Comparison of ENCODE assay signal across 8 cellular contexts in the genomic region with DNA sequence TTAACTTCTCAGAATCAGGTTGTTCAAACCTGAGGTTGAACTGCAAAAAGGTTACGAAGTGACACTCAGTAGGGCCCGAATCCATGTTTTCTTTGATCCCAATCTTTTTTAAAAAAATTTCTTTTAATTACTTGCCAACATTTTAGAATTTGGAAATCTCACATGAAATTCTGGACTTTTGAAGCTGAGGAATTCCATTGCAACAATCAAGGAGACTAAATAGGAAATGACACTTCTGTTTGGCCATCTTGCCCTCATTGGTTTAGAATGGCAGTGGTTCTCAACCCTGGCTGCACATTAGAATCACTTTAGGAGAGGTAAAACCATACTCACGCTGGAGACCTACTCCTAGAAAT. TPM values are rescaled to one million over a fixed set of nuclear protein-coding genes. Genes with fewer than 3 reads are reported as not detected.
DNase-seq lines count a peak whose midpoint lies in the region; ATAC-seq and TF ChIP-seq lines count a peak whose summit lies in the region.

No MANE protein-coding gene starts in this region.

- H3K4me3 ChIP-seq in DOHH2 (ENCODE audit: low read length) (peak overlapping the region; percentile 80), LNCaP clone FGC (ENCODE audit: low read depth, low read length) (peak overlapping the region; percentile 82), neuronal stem cell (ENCODE audit: low read length in 2 of 2) (peak overlapping the region in 1 of 2 donors; percentile 74)

- H3K14ac ChIP-seq in neuronal stem cell (ENCODE audit: low read length), result no peak overlapping the region

- DNase-seq in LNCaP clone FGC (ENCODE audit: low read depth) (no peak), neuronal stem cell (ENCODE audit: low spot score) (no peak), cerebellar cortex (ENCODE audit: low spot score) (no peak), NCI-H1436 treated with DMSO at 0.1 percent for 48 hours (lab: John Stamatoyannopoulos, UW) (no peak)
- DNase-seq in effector memory CD8-positive, alpha-beta T cell, result no peak
- no peak for DNase-seq in activated CD8-positive, alpha-beta memory T cell treated with anti-CD3 and anti-CD28 coated beads, Interleukin-2, amount 50 U/mL, for 4 hours

- peaks cover 8% of the 10 kb centered on the region; the same call in 1 of the 2 replicates for H4K20me1 ChIP-seq in DOHH2 (ENCODE audit: control insufficient read depth, insufficient read depth, low read depth, low read length)

- H2AFZ ChIP-seq in neuronal stem cell (ENCODE audit: low read length), result peak overlapping the region; percentile 86

- peaks cover 3% of the 10 kb centered on the region for H3K79me1 ChIP-seq in neuronal stem cell (ENCODE audit: low read depth, low read length)

- no peak overlapping the region for H3K27ac ChIP-seq in DOHH2 (ENCODE audit: low read depth, low read length)
- no peak overlapping the region for H3K27ac ChIP-seq in neuronal stem cell (replicated peaks; ENCODE audit: low read length)

- H3K18ac ChIP-seq in neuronal stem cell (ENCODE audit: low read length), result no peak overlapping the region

- no peak overlapping the region for H3K9ac ChIP-seq in neuronal stem cell (ENCODE audit: low read depth, low read length, poor library complexity)

- H3K4me1 ChIP-seq in DOHH2 (ENCODE audit: control insufficient read depth, low read length) (peaks cover 38% of the 10 kb centered on the region), neuronal stem cell (ENCODE audit: control insufficient read depth in 2 of 2, insufficient read depth in 1 of 2, low read depth in 1 of 2, low read length in 2 of 2) (peaks cover 1 to 6% of the 10 kb centered on the region in 2 donors)

- H3K9me2 ChIP-seq in DOHH2 (replicated peaks; ENCODE audit: control insufficient read depth, low read length), result no peaks in the 10 kb centered on the region

- H3K9me3 ChIP-seq in DOHH2 (ENCODE audit: control insufficient read depth, insufficient read depth, low read length) (no peaks in the 10 kb centered on the region), neuronal stem cell (replicated peaks in 1 of 2; ENCODE audit: control insufficient read depth in 2 of 2, insufficient read depth in 1 of 2, low read depth in 1 of 2, low read length in 2 of 2) (no peaks in the 10 kb centered on the region)

- H3K4me3 Mint-ChIP-seq in effector memory CD8-positive, alpha-beta T cell, result peak overlapping the region; percentile 92 to 97

- peaks cover 24 to 26% of the 10 kb centered on the region in 2 donors for H3K27me3 Mint-ChIP-seq in effector memory CD8-positive, alpha-beta T cell

- peak overlapping the region; percentile 96 to 99 for H3K27ac Mint-ChIP-seq in effector memory CD8-positive, alpha-beta T cell

- peak; percentile 4 for ATAC-seq in effector memory CD8-positive, alpha-beta T cell (replicated peaks)
- ATAC-seq in GM19328 (IDR thresholded peaks at IDR 0.05; ENCODE audit: unreplicated experiment), result no peak

- H2BK5ac ChIP-seq in neuronal stem cell (ENCODE audit: low read length), result no peak overlapping the region

- WGBS in neuronal stem cell (ENCODE audit: extremely low coverage in 2 of 2, insufficient read length in 2 of 2, insufficient replicate concordance in 1 of 2), 2 donors, result no CpG with 5 or more reads among the region's 3 CpGs

- peaks cover 23% of the 10 kb centered on the region for H3K36me3 ChIP-seq in DOHH2 (ENCODE audit: control insufficient read depth, low read length)
- H3K36me3 ChIP-seq in neuronal stem cell (replicated peaks in 1 of 2; ENCODE audit: control insufficient read depth in 2 of 2, insufficient read depth in 2 of 2, low read length in 2 of 2), result peaks cover 0 to 9% of the 10 kb centered on the region in 2 donors

- no peaks in the 10 kb centered on the region for H3F3A ChIP-seq in DOHH2 (ENCODE audit: control insufficient read depth, insufficient read depth)

- TF ChIP-seq CTCF in DOHH2 (IDR thresholded peaks at IDR 0.05; ENCODE audit: low read depth, low read length, poor library complexity, severe bottlenecking) (no peak), LNCaP clone FGC (IDR thresholded peaks at IDR 0.05; ENCODE audit: control insufficient read depth, extremely low read depth, insufficient read depth) (no peak)

- H3K27me3 ChIP-seq in DOHH2 (ENCODE audit: control insufficient read depth, low read length), result no peaks in the 10 kb centered on the region
- H3K27me3 ChIP-seq in neuronal stem cell (ENCODE audit: control insufficient read depth in 3 of 3, insufficient read depth in 3 of 3, low read depth in 1 of 3, low read length in 3 of 3), result no peaks in the 10 kb centered on the region

- H4K8ac ChIP-seq in neuronal stem cell (ENCODE audit: low read depth, low read length), result no peak overlapping the region

- H3K4me2 ChIP-seq in DOHH2 (ENCODE audit: low read length), result peak overlapping the region; percentile 62
- H3K4me2 ChIP-seq in neuronal stem cell (ENCODE audit: insufficient read depth, low read length, poor library complexity, severe bottlenecking), result peak overlapping the region; percentile 51

- no peak overlapping the region for H4K91ac ChIP-seq in neuronal stem cell (ENCODE audit: low read depth, low read length, poor library complexity)

- no peak overlapping the region for H2BK120ac ChIP-seq in neuronal stem cell (ENCODE audit: low read depth, low read length)

- peaks cover 26% of the 10 kb centered on the region for H3K36me3 Mint-ChIP-seq in effector memory CD8-positive, alpha-beta T cell (ENCODE audit: insufficient read depth)

- H3K23ac ChIP-seq in neuronal stem cell (ENCODE audit: low read depth, low read length, poor library complexity), result no peak overlapping the region

- H2BK15ac ChIP-seq in neuronal stem cell (ENCODE audit: low read length), result no peak overlapping the region

- H2AK5ac ChIP-seq in neuronal stem cell (ENCODE audit: low read depth, low read length), result no peak overlapping the region

- no peak overlapping the region for H2BK12ac ChIP-seq in neuronal stem cell (ENCODE audit: low read length)

- peaks cover 41% of the 10 kb centered on the region for H3K79me2 ChIP-seq in DOHH2 (ENCODE audit: control insufficient read depth, low read length)

- H3K4me1 Mint-ChIP-seq in effector memory CD8-positive, alpha-beta T cell (ENCODE audit: low read depth in 2 of 2), result peaks cover 25 to 29% of the 10 kb centered on the region in 2 donors

- H3K9me3 Mint-ChIP-seq in effector memory CD8-positive, alpha-beta T cell, result no peaks in the 10 kb centered on the region

- H3K4ac ChIP-seq in neuronal stem cell (ENCODE audit: low read length), result no peak overlapping the region

RNA-seq across cellular contexts. Expression of gene TOMM7, which starts 0.5 kb away (rescaled TPM):
- polyA plus RNA-seq in neuronal stem cell (2013, experiment 1 of 2), result 280 TPM
- polyA plus RNA-seq in neuronal stem cell (2013, experiment 2 of 2), result 289 TPM
